Comparison of ENCODE assay signal across 1 cellular context in genomic region chr3:188916934-188917391, GRCh38.
TF ChIP-seq lines count a peak whose summit lies in the region.

No MANE protein-coding gene starts in this region.

TF ChIP-seq in liver, 16 proteins besides CTCF, POLR2A, EP300 and RAD21 (continued from another document):
- TF ChIP-seq, protein P1, sequence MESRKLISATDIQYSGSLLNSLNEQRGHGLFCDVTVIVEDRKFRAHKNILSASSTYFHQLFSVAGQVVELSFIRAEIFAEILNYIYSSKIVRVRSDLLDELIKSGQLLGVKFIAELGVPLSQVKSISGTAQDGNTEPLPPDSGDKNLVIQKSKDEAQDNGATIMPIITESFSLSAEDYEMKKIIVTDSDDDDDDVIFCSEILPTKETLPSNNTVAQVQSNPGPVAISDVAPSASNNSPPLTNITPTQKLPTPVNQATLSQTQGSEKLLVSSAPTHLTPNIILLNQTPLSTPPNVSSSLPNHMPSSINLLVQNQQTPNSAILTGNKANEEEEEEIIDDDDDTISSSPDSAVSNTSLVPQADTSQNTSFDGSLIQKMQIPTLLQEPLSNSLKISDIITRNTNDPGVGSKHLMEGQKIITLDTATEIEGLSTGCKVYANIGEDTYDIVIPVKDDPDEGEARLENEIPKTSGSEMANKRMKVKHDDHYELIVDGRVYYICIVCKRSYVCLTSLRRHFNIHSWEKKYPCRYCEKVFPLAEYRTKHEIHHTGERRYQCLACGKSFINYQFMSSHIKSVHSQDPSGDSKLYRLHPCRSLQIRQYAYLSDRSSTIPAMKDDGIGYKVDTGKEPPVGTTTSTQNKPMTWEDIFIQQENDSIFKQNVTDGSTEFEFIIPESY (IDR thresholded peaks at IDR 0.05), result no peak
- TF ChIP-seq RXRA (IDR thresholded peaks at IDR 0.05), result no peak
TF ChIP-seq in liver: peak in this region for 0.
